Comparison of ENCODE assay signal across 26 cellular contexts in genomic region chr4:174012135-174012923, GRCh38.
DNase-seq lines count a peak whose midpoint lies in the region; ATAC-seq and TF ChIP-seq lines count a peak whose summit lies in the region.
"Had no signal": no experiment of that assay in that cellular context is flagged by ENCODE, and none has a peak within 500 bp of the region (broad histone marks: within the 10 kb centered on the region; RNA-seq: fewer than 3 reads in every experiment).

No MANE protein-coding gene starts in this region.

- H3K9ac ChIP-seq in adipocyte (ENCODE audit: low read length) = peak overlapping the region; percentile 83

- CTCF ChIA-PET in HEK293T (lab: Yijun Ruan, JAX) = interaction anchor here (1.2 kb wide), 1 partner anchor 22 kb away, joined by 4 read pairs; no protein-coding TSS in a partner anchor

- no peaks in the 10 kb centered on the region for H3K9me3 ChIP-seq in adipocyte (ENCODE audit: control insufficient read depth, low read length)
- H3K9me3 ChIP-seq: A549, BE2C, neutrophil, spleen had no signal

- ATAC-seq in left ventricle myocardium superior (peak; percentile 73), HG02798 (IDR thresholded peaks at IDR 0.05; ENCODE audit: poor library complexity, unreplicated experiment) (no peak)
- ATAC-seq: A549; stimulated activated effector memory CD8-positive, alpha-beta T cell treated with anti-CD3 and anti-CD28 coated beads, Interleukin-12 subunit alpha, Interleukin-12 subunit beta, amount 100 ng/mL, for 72 hours had no signal

- peak; percentile 11 for DNase-seq in A172 (ENCODE audit: low spot score)
- DNase-seq in HEK293T (ENCODE audit: extremely low spot score) = peak; percentile 43
- DNase-seq in adipocyte (ENCODE audit: low read depth) = peak; percentile 16
- no peak for DNase-seq in left ventricle myocardium superior
- DNase-seq in KG1 (lab: John Stamatoyannopoulos, UW) = no peak
- no peak for DNase-seq in activated CD4-positive, alpha-beta T cell treated with anti-CD3 and anti-CD28 coated beads, Interleukin-2, amount 50 U/mL, for 1 hour
- no peak for DNase-seq in NCI-H1092 treated with DMSO at 0.1 percent for 48 hours (lab: John Stamatoyannopoulos, UW)
- DNase-seq: activated CD4-positive, alpha-beta T cell treated with anti-CD3 and anti-CD28 coated beads, Interleukin-2, amount 50 U/mL, for 4 hours; activated naive CD4-positive, alpha-beta T cell treated with anti-CD3 and anti-CD28 coated beads, Interleukin-2, amount 50 U/mL, for 16 hours; anterior cingulate cortex; BE2C; dermis blood vessel endothelial cell; DMS53; glutamatergic neuron; kidney glomerular epithelial cell; MM.1S; NCI-H1436; NCI-H2107; NK-92 treated with Interleukin-12 subunit alpha and Interleukin-12 subunit beta, amount 100 ng/mL, for 24 hours; spleen; stimulated activated CD4-positive, alpha-beta T cell treated with anti-CD3 and anti-CD28 coated beads, Interleukin-2, amount 100 ng/mL, for 48 hours had no signal

- no peaks in the 10 kb centered on the region for H3K36me3 ChIP-seq in adipocyte (ENCODE audit: control insufficient read depth, insufficient read depth, low read length, severe bottlenecking)
- H3K36me3 ChIP-seq: cardiac muscle cell, neutrophil, spleen had no signal

- POLR2A ChIA-PET in HEK293T (lab: Yijun Ruan, JAX) = interaction anchor here (1.4 kb wide), 1 partner anchor 13 kb away, joined by 3 read pairs; no protein-coding TSS in a partner anchor

- H3K4me1 ChIP-seq in adipocyte (ENCODE audit: control insufficient read depth, insufficient read depth, low read length) = peaks cover 42% of the 10 kb centered on the region
- H3K4me1 ChIP-seq: A549, spleen had no signal

- H3K27me3 ChIP-seq in adipocyte (replicated peaks; ENCODE audit: control insufficient read depth, insufficient read depth, low read length) = no peaks in the 10 kb centered on the region
- H3K27me3 ChIP-seq: BE2C, cardiac muscle cell, neutrophil, spleen had no signal

- peak overlapping the region; percentile 40 for H3K4me3 ChIP-seq in adipocyte (ENCODE audit: low read length)
- H3K4me3 ChIP-seq: A549, cardiac muscle cell, spleen had no signal

- intact Hi-C loops in left ventricle myocardium superior (cut with micrococcal nuclease) = no loop called here

TF ChIP-seq in HEK293T, 16 proteins besides CTCF, POLR2A, EP300 and RAD21:
- TF ChIP-seq CTBP1 (IDR thresholded peaks at IDR 0.05; ENCODE audit: borderline replicate concordance) (0 out of 2 replicates have a peak, but pooled peaks have one; percentile 29), HDGF (IDR thresholded peaks at IDR 0.05; ENCODE audit: borderline replicate concordance) (no peak)
- TF ChIP-seq, protein P1, sequence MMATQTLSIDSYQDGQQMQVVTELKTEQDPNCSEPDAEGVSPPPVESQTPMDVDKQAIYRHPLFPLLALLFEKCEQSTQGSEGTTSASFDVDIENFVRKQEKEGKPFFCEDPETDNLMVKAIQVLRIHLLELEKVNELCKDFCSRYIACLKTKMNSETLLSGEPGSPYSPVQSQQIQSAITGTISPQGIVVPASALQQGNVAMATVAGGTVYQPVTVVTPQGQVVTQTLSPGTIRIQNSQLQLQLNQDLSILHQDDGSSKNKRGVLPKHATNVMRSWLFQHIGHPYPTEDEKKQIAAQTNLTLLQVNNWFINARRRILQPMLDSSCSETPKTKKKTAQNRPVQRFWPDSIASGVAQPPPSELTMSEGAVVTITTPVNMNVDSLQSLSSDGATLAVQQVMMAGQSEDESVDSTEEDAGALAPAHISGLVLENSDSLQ (IDR thresholded peaks at IDR 0.05) = peak; percentile 15; the same call in 1 of the 2 replicates

Comparison
In these comparisons a context has a peak if more than half of its experiments do, and no peak if none do; other contexts are left out.
1. DNase-seq: peak in A172 (single experiment), HEK293T (single experiment) and adipocyte (single experiment); none in left ventricle myocardium superior (single experiment), KG1 (single experiment), activated CD4-positive, alpha-beta T cell treated with anti-CD3 and anti-CD28 coated beads, Interleukin-2, amount 50 U/mL, for 1 hour (single experiment) and NCI-H1092 treated with DMSO at 0.1 percent for 48 hours (single experiment).